ENCODE assay signal across 9 cellular contexts in the genomic region with DNA sequence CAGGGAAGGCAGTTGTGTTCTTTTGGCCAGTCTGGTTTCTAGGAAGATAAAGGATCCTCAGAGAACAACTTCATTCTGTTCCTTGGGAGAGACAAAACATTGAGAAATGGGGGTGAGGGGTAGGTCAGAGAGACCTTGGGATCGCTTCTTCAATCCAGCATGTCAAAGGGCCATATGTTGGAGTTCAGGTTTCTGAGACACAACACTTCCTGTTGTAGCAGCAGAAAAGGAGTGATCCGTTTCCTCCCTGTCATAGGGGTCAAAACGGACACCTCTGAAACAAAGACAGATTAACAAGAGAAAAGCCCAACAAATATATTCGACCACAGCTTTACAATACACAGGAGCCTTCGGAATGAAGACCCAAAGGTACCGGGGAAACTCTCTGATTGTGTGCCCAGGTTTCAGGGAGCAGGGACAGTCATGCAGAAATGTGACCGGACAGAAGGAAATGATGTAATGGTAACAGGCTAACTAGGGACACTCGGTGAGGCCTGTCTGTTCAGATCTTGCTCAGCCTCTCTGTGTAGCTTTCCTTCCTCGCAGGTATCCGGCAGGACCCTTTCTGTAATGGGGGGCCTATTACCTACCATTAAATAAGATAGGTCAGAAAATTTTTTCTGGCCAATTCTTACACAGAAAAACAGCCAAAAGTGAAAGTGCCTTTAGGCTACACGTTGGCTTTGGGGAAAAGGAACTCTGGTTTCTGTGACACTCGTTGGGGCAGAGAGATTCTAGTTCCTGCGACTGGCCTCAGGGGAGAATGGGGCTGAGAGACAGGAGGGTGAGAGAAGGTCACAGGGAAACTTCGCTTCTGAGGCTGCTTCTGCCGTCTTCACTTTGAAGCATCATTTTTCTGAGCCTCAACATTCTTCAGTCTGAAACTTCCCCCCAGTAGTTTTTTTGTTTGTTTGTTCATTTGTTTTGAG.
DNase-seq lines count a peak whose midpoint lies in the region; ATAC-seq and TF ChIP-seq lines count a peak whose summit lies in the region.
"Had no signal": no experiment of that assay in that cellular context is flagged by ENCODE, and none has a peak within 500 bp of the region (broad histone marks: within the 10 kb centered on the region; RNA-seq: fewer than 3 reads in every experiment).

No MANE protein-coding gene starts in this region.

- H3K9me3 Mint-ChIP-seq in neural crest cell (peaks cover 6% of the 10 kb centered on the region), progenitor cell of endocrine pancreas (ENCODE audit: low read depth) (peaks cover 11% of the 10 kb centered on the region)
- peaks cover 0 to 2% (median 0%) of the 10 kb centered on the region in 8 donors for H3K9me3 Mint-ChIP-seq in CD4-positive, alpha-beta memory T cell

- H3K4me1 Mint-ChIP-seq in neural crest cell (peaks cover 18% of the 10 kb centered on the region), progenitor cell of endocrine pancreas (ENCODE audit: low read depth) (no peaks in the 10 kb centered on the region)
- H3K4me1 Mint-ChIP-seq in CD4-positive, alpha-beta memory T cell: no peaks in the 10 kb centered on the region

- no peak overlapping the region for H3K4me3 ChIP-seq in CD4-positive, alpha-beta memory T cell (ENCODE audit: low read length in 2 of 2)

- CTCF ChIA-PET in CD4-positive, alpha-beta memory T cell (lab: Charles Lee; ENCODE audit: partially characterized antibody): no interaction called here

- H3K36me3 Mint-ChIP-seq in neural crest cell (ENCODE audit: low read depth): peaks cover 3% of the 10 kb centered on the region
- no peaks in the 10 kb centered on the region for H3K36me3 Mint-ChIP-seq in progenitor cell of endocrine pancreas (ENCODE audit: insufficient read depth)
- no peaks in the 10 kb centered on the region for H3K36me3 Mint-ChIP-seq in CD4-positive, alpha-beta memory T cell

- H3K4me3 Mint-ChIP-seq in neural crest cell (no peak overlapping the region), progenitor cell of endocrine pancreas (ENCODE audit: low read depth) (no peak overlapping the region)
- H3K4me3 Mint-ChIP-seq in CD4-positive, alpha-beta memory T cell: no peak overlapping the region

- H3K27ac ChIP-seq in CD4-positive, alpha-beta memory T cell (ENCODE audit: low read depth, low read length): no peak overlapping the region

- ATAC-seq in GM18511 (IDR thresholded peaks at IDR 0.05; ENCODE audit: unreplicated experiment) (peak; percentile 76), HG02610 (IDR thresholded peaks at IDR 0.05; ENCODE audit: unreplicated experiment) (peak; percentile 84)

- no peaks in the 10 kb centered on the region for H3K27me3 ChIP-seq in CD4-positive, alpha-beta memory T cell (ENCODE audit: insufficient read depth, low read length)

- DNase-seq in RPMI8226: peak; percentile 5
- no peak for DNase-seq in neural crest cell (ENCODE audit: low read depth, low spot score)
- no peak for DNase-seq in NCI-H524 treated with DMSO at 0.1 percent for 48 hours (lab: John Stamatoyannopoulos, UW)
- no peak for DNase-seq in progenitor cell of endocrine pancreas (ENCODE audit: low spot score, unreplicated experiment)
- no peak for DNase-seq in stimulated activated CD4-positive, alpha-beta T cell treated with anti-CD3 and anti-CD28 coated beads, Interleukin-12 subunit alpha, Interleukin-12 subunit beta, amount 100 ng/mL, for 4 hours
- no peak for DNase-seq in CD4-positive, alpha-beta memory T cell
- DNase-seq: activated CD8-positive, alpha-beta memory T cell treated with anti-CD3 and anti-CD28 coated beads, Interleukin-2, amount 50 U/mL, for 4 hours had no signal

- no peaks in the 10 kb centered on the region for H3K36me3 ChIP-seq in CD4-positive, alpha-beta memory T cell (ENCODE audit: insufficient read depth, low read length)

- POLR2A ChIA-PET in CD4-positive, alpha-beta memory T cell (lab: Charles Lee; ENCODE audit: partially characterized antibody): no interaction called here

- no peak for TF ChIP-seq CTCF in neural crest cell (conservative IDR thresholded peaks at IDR 0.05)
- TF ChIP-seq CTCF in progenitor cell of endocrine pancreas (IDR thresholded peaks at IDR 0.05; ENCODE audit: unreplicated experiment): no peak

- no peaks in the 10 kb centered on the region for H3K4me1 ChIP-seq in CD4-positive, alpha-beta memory T cell (ENCODE audit: insufficient read depth, low read length)

- H3K27me3 Mint-ChIP-seq in neural crest cell (ENCODE audit: low read depth) (no peaks in the 10 kb centered on the region), progenitor cell of endocrine pancreas (no peaks in the 10 kb centered on the region)
- H3K27me3 Mint-ChIP-seq in CD4-positive, alpha-beta memory T cell: peaks cover 4% of the 10 kb centered on the region in 2 donors

- no peaks in the 10 kb centered on the region for H3K9me3 ChIP-seq in CD4-positive, alpha-beta memory T cell (ENCODE audit: control insufficient read depth in 1 of 2, low read length in 2 of 2)

- H3K27ac Mint-ChIP-seq in neural crest cell (ENCODE audit: unreplicated experiment) (peak overlapping the region; percentile 95), progenitor cell of endocrine pancreas (no peak overlapping the region)
- H3K27ac Mint-ChIP-seq in CD4-positive, alpha-beta memory T cell: no peak overlapping the region

- intact Hi-C loops in CD4-positive, alpha-beta memory T cell (cut with micrococcal nuclease): no loop called here
